ENCODE assay signal across 26 cellular contexts in genomic region chr12:58026892-58027891, GRCh38.
DNase-seq lines count a peak whose midpoint lies in the region; ATAC-seq and TF ChIP-seq lines count a peak whose summit lies in the region.
"Had no signal": no experiment of that assay in that cellular context is flagged by ENCODE, and none has a peak within 500 bp of the region (broad histone marks: within the 10 kb centered on the region; RNA-seq: fewer than 3 reads in every experiment).

No MANE protein-coding gene starts in this region.

- peaks cover 17% of the 10 kb centered on the region for H3K9me3 Mint-ChIP-seq in activated T-helper 17 cell treated with anti-CD3 and anti-CD28 coated beads, Interleukin-2, amount 50 U/mL, for 72 hours

- H3K4me3 ChIP-seq in MG63 (no peak overlapping the region), brain microvascular endothelial cell (ENCODE audit: low read depth, low read length) (no peak overlapping the region), fibroblast of the aortic adventitia (ENCODE audit: low read depth, low read length) (no peak overlapping the region)
- H3K4me3 ChIP-seq: psoas muscle, skin epidermis, thoracic aorta had no signal

- H3K27ac ChIP-seq in brain microvascular endothelial cell = no peak overlapping the region
- H3K27ac ChIP-seq: psoas muscle, thoracic aorta had no signal

- DNase-seq in MG63 (peak; percentile 51), brain microvascular endothelial cell (peak; percentile 7), fibroblast of the aortic adventitia (ENCODE audit: low read depth) (peak; percentile 39), myocyte (ENCODE audit: low read depth) (peak; percentile 2), NCI-H82 (lab: John Stamatoyannopoulos, UW) (no peak), SIG-M5 (lab: John Stamatoyannopoulos, UW) (no peak), EL (no peak)
- DNase-seq: activated CD4-positive, alpha-beta T cell treated with anti-CD3 and anti-CD28 coated beads, Interleukin-2, amount 50 U/mL, for 4 hours; activated CD8-positive, alpha-beta memory T cell treated with anti-CD3 and anti-CD28 coated beads, Interleukin-2, amount 50 U/mL, for 4 hours; activated effector memory CD4-positive, alpha-beta T cell treated with Interleukin-2 at 50 U/mL for 16 hours; activated naive CD8-positive, alpha-beta T cell treated with anti-CD3 and anti-CD28 coated beads, Interleukin-2, amount 10 ng/mL, durations not matched to agents 7 days and 5 days; CD4-positive, CD25-positive, alpha-beta regulatory T cell; cortex of kidney; foreskin melanocyte; left cardiac atrium; NCI-H1436; NCI-H2107; NCI-H526 treated with DMSO at 0.1 percent for 48 hours; nephron progenitor cell; SK-N-SH; stimulated activated CD4-positive, alpha-beta T cell treated with anti-CD3 and anti-CD28 coated beads, Interleukin-1b, Interleukin-23, amount 100 ng/mL, for 48 hours had no signal

- H3K36me3 ChIP-seq in MG63 (no peaks in the 10 kb centered on the region), brain microvascular endothelial cell (replicated peaks) (no peaks in the 10 kb centered on the region)
- H3K36me3 ChIP-seq: thoracic aorta had no signal

- ATAC-seq in activated T-helper 17 cell treated with anti-CD3 and anti-CD28 coated beads, Interleukin-2, amount 50 U/mL, for 72 hours (replicated peaks) = no peak
- ATAC-seq: left cardiac atrium, psoas muscle had no signal

- H3K27me3 Mint-ChIP-seq in activated T-helper 17 cell treated with anti-CD3 and anti-CD28 coated beads, Interleukin-2, amount 50 U/mL, for 72 hours = peaks cover 15% of the 10 kb centered on the region
- H3K27me3 Mint-ChIP-seq: activated naive CD8-positive, alpha-beta T cell treated with anti-CD3 and anti-CD28 coated beads, Interleukin-2, amount 10 ng/mL, durations not matched to agents 7 days and 5 days; CD4-positive, CD25-positive, alpha-beta regulatory T cell had no signal

- no peak overlapping the region for H3K4me3 Mint-ChIP-seq in activated T-helper 17 cell treated with anti-CD3 and anti-CD28 coated beads, Interleukin-2, amount 50 U/mL, for 72 hours
- H3K4me3 Mint-ChIP-seq: activated naive CD8-positive, alpha-beta T cell treated with anti-CD3 and anti-CD28 coated beads, Interleukin-2, amount 10 ng/mL, durations not matched to agents 7 days and 5 days; CD4-positive, CD25-positive, alpha-beta regulatory T cell; mesothelial cell of epicardium; nephron progenitor cell had no signal

- TF ChIP-seq CTCF in brain microvascular endothelial cell (IDR thresholded peaks at IDR 0.05; ENCODE audit: low read depth, low read length, missing control alignments) (no peak), fibroblast of the aortic adventitia (IDR thresholded peaks at IDR 0.05; ENCODE audit: insufficient read depth, low read length) (no peak)

- no peaks in the 10 kb centered on the region for H3K27me3 ChIP-seq in MG63
- no peaks in the 10 kb centered on the region for H3K27me3 ChIP-seq in brain microvascular endothelial cell (replicated peaks)

- H3K4me1 Mint-ChIP-seq in activated T-helper 17 cell treated with anti-CD3 and anti-CD28 coated beads, Interleukin-2, amount 50 U/mL, for 72 hours = no peaks in the 10 kb centered on the region
- H3K4me1 Mint-ChIP-seq: activated naive CD8-positive, alpha-beta T cell treated with anti-CD3 and anti-CD28 coated beads, Interleukin-2, amount 10 ng/mL, durations not matched to agents 7 days and 5 days; CD4-positive, CD25-positive, alpha-beta regulatory T cell; mesothelial cell of epicardium; nephron progenitor cell had no signal

- peaks cover 14% of the 10 kb centered on the region for H3K9me3 ChIP-seq in MG63
- H3K9me3 ChIP-seq: psoas muscle, SK-N-SH, thoracic aorta had no signal

- H3K36me3 Mint-ChIP-seq in activated T-helper 17 cell treated with anti-CD3 and anti-CD28 coated beads, Interleukin-2, amount 50 U/mL, for 72 hours (ENCODE audit: low read depth) = no peaks in the 10 kb centered on the region
- H3K36me3 Mint-ChIP-seq: activated naive CD8-positive, alpha-beta T cell treated with anti-CD3 and anti-CD28 coated beads, Interleukin-2, amount 10 ng/mL, durations not matched to agents 7 days and 5 days; CD4-positive, CD25-positive, alpha-beta regulatory T cell; mesothelial cell of epicardium had no signal

- in situ Hi-C loops in brain microvascular endothelial cell (cut with HindIII; ENCODE audit: low pct_ligation_motif_present, low sequenced_read_pairs) = no loop called here

- no peak overlapping the region for H3K27ac Mint-ChIP-seq in activated T-helper 17 cell treated with anti-CD3 and anti-CD28 coated beads, Interleukin-2, amount 50 U/mL, for 72 hours
- H3K27ac Mint-ChIP-seq: activated naive CD8-positive, alpha-beta T cell treated with anti-CD3 and anti-CD28 coated beads, Interleukin-2, amount 10 ng/mL, durations not matched to agents 7 days and 5 days; CD4-positive, CD25-positive, alpha-beta regulatory T cell; mesothelial cell of epicardium had no signal

Comparison
In these comparisons a context has a peak if more than half of its experiments do, and no peak if none do; other contexts are left out.
1. DNase-seq: peak in MG63 (single experiment), brain microvascular endothelial cell (single experiment), fibroblast of the aortic adventitia (single experiment) and myocyte (single experiment); none in NCI-H82 (single experiment), SIG-M5 (single experiment) and EL (single experiment).